In the genomic region with DNA sequence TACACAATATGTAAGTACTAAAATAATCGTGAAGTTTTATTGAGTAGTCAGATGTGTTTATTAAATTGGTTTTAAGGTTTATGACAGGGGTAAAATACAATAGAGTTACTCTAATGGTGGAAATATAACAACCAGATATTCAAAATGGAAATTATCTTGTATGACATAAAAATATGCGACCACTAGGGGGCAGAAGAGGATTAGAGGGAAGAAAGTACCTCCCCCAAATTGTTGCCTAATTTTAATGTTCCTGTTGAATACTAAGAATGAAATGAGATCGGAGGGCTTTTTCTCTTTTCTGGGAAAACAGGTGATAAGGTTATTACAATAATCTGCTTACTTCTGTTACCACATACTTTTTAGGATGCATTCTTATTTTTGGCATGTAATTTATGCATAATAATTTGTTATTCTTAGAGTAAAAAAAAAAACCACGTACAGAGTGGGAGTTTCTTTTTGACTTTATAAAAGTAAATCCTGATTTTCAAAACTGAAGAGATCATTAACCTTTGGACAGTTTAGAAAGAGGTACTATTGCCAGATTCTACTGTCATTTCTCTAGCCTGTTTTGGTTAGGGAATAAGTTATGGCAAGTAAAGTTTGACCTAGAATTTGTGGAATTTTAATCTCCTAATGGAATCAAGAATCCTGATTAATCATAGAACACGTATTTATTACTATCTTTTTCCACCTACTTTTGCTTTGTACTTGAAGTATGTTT, we compare ENCODE assay signal across 9 cellular contexts.
DNase-seq lines count a peak whose midpoint lies in the region; ATAC-seq and TF ChIP-seq lines count a peak whose summit lies in the region.
"Had no signal": no experiment of that assay in that cellular context is flagged by ENCODE, and none has a peak within 500 bp of the region (broad histone marks: within the 10 kb centered on the region; RNA-seq: fewer than 3 reads in every experiment).

No MANE protein-coding gene starts in this region.

- H3K9me3 Mint-ChIP-seq in progenitor cell of endocrine pancreas (ENCODE audit: low read depth) = peaks cover 1% of the 10 kb centered on the region

- TF ChIP-seq CTCF in DOHH2 (IDR thresholded peaks at IDR 0.05; ENCODE audit: low read depth, low read length, poor library complexity, severe bottlenecking) (peak; percentile 72), SU-DHL-6 (IDR thresholded peaks at IDR 0.05; ENCODE audit: insufficient read depth, low read length, poor library complexity, severe bottlenecking) (peak; percentile 38), progenitor cell of endocrine pancreas (IDR thresholded peaks at IDR 0.05; ENCODE audit: unreplicated experiment) (peak; percentile 84)

- no peaks in the 10 kb centered on the region for H3K79me2 ChIP-seq in DOHH2 (ENCODE audit: control insufficient read depth, low read length)
- H3K79me2 ChIP-seq in SU-DHL-6 (ENCODE audit: insufficient read depth, low read length) = no peaks in the 10 kb centered on the region

- 0 out of 2 replicates have a peak, but pooled peaks cover 5% of the 10 kb centered on the region for H3K27me3 ChIP-seq in DOHH2 (ENCODE audit: control insufficient read depth, low read length)
- H3K27me3 ChIP-seq in SU-DHL-6 (ENCODE audit: low read length) = no peaks in the 10 kb centered on the region

- H3K27ac ChIP-seq in DOHH2 (ENCODE audit: low read depth, low read length) (no peak overlapping the region), SU-DHL-6 (ENCODE audit: low read depth, low read length) (no peak overlapping the region)

- no peaks in the 10 kb centered on the region for H3K9me3 ChIP-seq in DOHH2 (ENCODE audit: control insufficient read depth, insufficient read depth, low read length)
- H3K9me3 ChIP-seq in SU-DHL-6 (ENCODE audit: insufficient read depth, low read length) = no peaks in the 10 kb centered on the region

- peak; percentile 73 for ATAC-seq in GM21786 (IDR thresholded peaks at IDR 0.05; ENCODE audit: unreplicated experiment)
- no peak for ATAC-seq in GM18520 (IDR thresholded peaks at IDR 0.05; ENCODE audit: unreplicated experiment)

- H4K20me1 ChIP-seq in DOHH2 (ENCODE audit: control insufficient read depth, insufficient read depth, low read depth, low read length) = no peaks in the 10 kb centered on the region
- H4K20me1 ChIP-seq in SU-DHL-6 (ENCODE audit: low read depth, low read length) = no peaks in the 10 kb centered on the region

- no peak overlapping the region for H3K4me2 ChIP-seq in DOHH2 (ENCODE audit: low read length)
- no peak overlapping the region for H3K4me2 ChIP-seq in SU-DHL-6 (ENCODE audit: low read depth, low read length, poor library complexity, severe bottlenecking)

- no peaks in the 10 kb centered on the region for H3K4me1 ChIP-seq in DOHH2 (ENCODE audit: control insufficient read depth, low read length)

- no peak overlapping the region for H3K27ac Mint-ChIP-seq in progenitor cell of endocrine pancreas
- H3K27ac Mint-ChIP-seq: activated naive CD8-positive, alpha-beta T cell had no signal

- H3K36me3 ChIP-seq in DOHH2 (ENCODE audit: control insufficient read depth, low read length) = no peaks in the 10 kb centered on the region
- no peaks in the 10 kb centered on the region for H3K36me3 ChIP-seq in SU-DHL-6 (ENCODE audit: low read length)

- H3F3A ChIP-seq in DOHH2 (ENCODE audit: control insufficient read depth, insufficient read depth) = no peaks in the 10 kb centered on the region
- no peaks in the 10 kb centered on the region for H3F3A ChIP-seq in SU-DHL-6 (ENCODE audit: insufficient read depth)

- H3K9me2 ChIP-seq in DOHH2 (replicated peaks; ENCODE audit: control insufficient read depth, low read length) = no peaks in the 10 kb centered on the region
- no peaks in the 10 kb centered on the region for H3K9me2 ChIP-seq in SU-DHL-6 (replicated peaks; ENCODE audit: insufficient read depth, low read length)

- no peaks in the 10 kb centered on the region for H3K4me1 Mint-ChIP-seq in progenitor cell of endocrine pancreas (ENCODE audit: low read depth)

- no peaks in the 10 kb centered on the region for H3K36me3 Mint-ChIP-seq in progenitor cell of endocrine pancreas (ENCODE audit: insufficient read depth)
- H3K36me3 Mint-ChIP-seq: activated naive CD8-positive, alpha-beta T cell had no signal

- H3K4me3 Mint-ChIP-seq in progenitor cell of endocrine pancreas (ENCODE audit: low read depth) = no peak overlapping the region
- H3K4me3 Mint-ChIP-seq: activated naive CD8-positive, alpha-beta T cell had no signal

- no peak overlapping the region for H2AFZ ChIP-seq in SU-DHL-6 (ENCODE audit: low read depth, low read length, severe bottlenecking)

- H3K27me3 Mint-ChIP-seq in progenitor cell of endocrine pancreas = no peaks in the 10 kb centered on the region

- DNase-seq in NCI-H1092 (lab: John Stamatoyannopoulos, UW) = peak; percentile 15
- peak; percentile 90 for DNase-seq in fibroblast of peridontal ligament (ENCODE audit: extremely low read depth)
- DNase-seq in progenitor cell of endocrine pancreas (ENCODE audit: low spot score, unreplicated experiment) = no peak
- no peak for DNase-seq in activated effector memory CD4-positive, alpha-beta T cell treated with anti-CD3 and anti-CD28 coated beads, Interleukin-2, amount 50 U/mL, for 16 hours

- no peak overlapping the region for H3K9ac ChIP-seq in SU-DHL-6 (ENCODE audit: low read length)

- H3K4me3 ChIP-seq in DOHH2 (ENCODE audit: low read length) = no peak overlapping the region
- H3K4me3 ChIP-seq in SU-DHL-6 (ENCODE audit: insufficient read depth, low read length, poor library complexity, severe bottlenecking) = no peak overlapping the region

Comparison
In these comparisons a context has a peak if more than half of its experiments do, and no peak if none do; other contexts are left out.
1. DNase-seq: peak in NCI-H1092 (single experiment) and fibroblast of peridontal ligament (single experiment); none in progenitor cell of endocrine pancreas (single experiment) and activated effector memory CD4-positive, alpha-beta T cell treated with anti-CD3 and anti-CD28 coated beads, Interleukin-2, amount 50 U/mL, for 16 hours (single experiment).
2. Peak in every context shown above with its lines, with median percentiles within 50 percentile points of each other: CTCF ChIP-seq.